10 cellular contexts compared by ENCODE assay signal in genomic region chr7:131522325-131522920, GRCh38. TPM values are rescaled to one million over a fixed set of nuclear protein-coding genes. Genes with fewer than 3 reads are reported as not detected.
DNase-seq lines count a peak whose midpoint lies in the region; ATAC-seq and TF ChIP-seq lines count a peak whose summit lies in the region.
"Had no signal": no experiment of that assay in that cellular context is flagged by ENCODE, and none has a peak within 500 bp of the region (broad histone marks: within the 10 kb centered on the region; RNA-seq: fewer than 3 reads in every experiment).

No MANE protein-coding gene starts in this region.

- H3K4me1 Mint-ChIP-seq in natural killer cell: peaks cover 7 to 16% of the 10 kb centered on the region in 2 donors
- H3K4me1 Mint-ChIP-seq: nephron had no signal

- H3K9me3 ChIP-seq in effector memory CD4-positive, alpha-beta T cell (ENCODE audit: control insufficient read depth, low read length): no peaks in the 10 kb centered on the region

- H3K27ac ChIP-seq in effector memory CD4-positive, alpha-beta T cell (ENCODE audit: insufficient read depth, low read length, poor library complexity, severe bottlenecking): no peak overlapping the region

- H3K4me3 Mint-ChIP-seq in natural killer cell: peak overlapping the region; percentile 77

- no peaks in the 10 kb centered on the region for H3K36me3 Mint-ChIP-seq in natural killer cell

- peaks cover 6 to 9% of the 10 kb centered on the region in 2 donors for H3K27me3 Mint-ChIP-seq in natural killer cell (ENCODE audit: low read depth in 2 of 2)

- TF ChIP-seq CTCF in GM13977 (IDR thresholded peaks at IDR 0.05; ENCODE audit: extremely low read depth, insufficient read depth, missing control alignments): no peak
- no peak for TF ChIP-seq CTCF in natural killer cell (IDR thresholded peaks at IDR 0.05)

- no peak overlapping the region for H3K4me3 ChIP-seq in effector memory CD4-positive, alpha-beta T cell (ENCODE audit: insufficient read depth, low read depth, low read length, poor library complexity, severe bottlenecking)
- H3K4me3 ChIP-seq: coronary artery had no signal

- H3K27me3 ChIP-seq in effector memory CD4-positive, alpha-beta T cell (replicated peaks; ENCODE audit: control insufficient read depth, insufficient read depth, low read length, poor library complexity, severe bottlenecking): no peaks in the 10 kb centered on the region

- in situ Hi-C loops in GM13977 (cut with MboI; ENCODE audit: low pct_unique_long_range_greater_than_20kb, low sequenced_read_pairs, unreplicated experiment): no loop called here

- H3K27ac Mint-ChIP-seq in natural killer cell: peak overlapping the region in 1 of 2 donors; percentile 46

- intact Hi-C loops in natural killer cell (cut with micrococcal nuclease): no loop called here

- peak; percentile 53 to 70 (median 57) for ATAC-seq in natural killer cell

- H3K9me3 Mint-ChIP-seq in natural killer cell: no peaks in the 10 kb centered on the region
- H3K9me3 Mint-ChIP-seq: nephron had no signal

- no peaks in the 10 kb centered on the region for H3K4me1 ChIP-seq in effector memory CD4-positive, alpha-beta T cell (ENCODE audit: control insufficient read depth, insufficient read depth, low read length, poor library complexity, severe bottlenecking)

- DNase-seq in GM13977 (ENCODE audit: low spot score) (peak; percentile 43), HT-29 (ENCODE audit: low spot score) (peak; percentile 20), amniotic epithelial cell (ENCODE audit: low read depth) (peak; percentile 36), natural killer cell (no peak), DMS53 (lab: John Stamatoyannopoulos, UW) (no peak), SHP77 treated with DMSO at 0.1 percent for 48 hours (lab: John Stamatoyannopoulos, UW) (no peak), NCI-H526 treated with DMSO at 0.1 percent for 48 hours (lab: John Stamatoyannopoulos, UW) (no peak)
- DNase-seq in effector memory CD4-positive, alpha-beta T cell: no peak

- no peaks in the 10 kb centered on the region for H3K36me3 ChIP-seq in effector memory CD4-positive, alpha-beta T cell (ENCODE audit: control insufficient read depth, insufficient read depth, low read length)

RNA-seq across cellular contexts. Expression of gene PODXL, which starts 34.0 kb away (rescaled TPM):
- total RNA-seq in HT-29 (2014; rRNA removed; shearing (Covaris generic)): 55.9 and 67.9 TPM in 2 replicates
- 1 to 10 TPM in 1 of 3 donors, under 1 TPM in 2; 0.35 to 1.4 (median 0.88) TPM for total RNA-seq in natural killer cell

Comparison
In these comparisons a context has a peak if more than half of its experiments do, and no peak if none do; other contexts are left out.
1. DNase-seq: peak in GM13977 (single experiment), HT-29 (single experiment) and amniotic epithelial cell (single experiment); none in natural killer cell (single experiment), effector memory CD4-positive, alpha-beta T cell (0 of 3), DMS53 (single experiment), SHP77 treated with DMSO at 0.1 percent for 48 hours (single experiment) and NCI-H526 treated with DMSO at 0.1 percent for 48 hours (single experiment).
2. RNA of gene PODXL, which starts 34.0 kb away (total RNA-seq): 55.9 to 67.9 TPM in HT-29; 0.35 to 1.4 TPM in natural killer cell; every median in the first group is over 10 times any median in the second.